ENCODE assay signal across 25 cellular contexts in genomic region chr3:31732548-31732947, GRCh38.
A peak's percentile ranks its signal among the peaks of the same experiment; 100 is the strongest.
DNase-seq lines count a peak whose midpoint lies in the region; ATAC-seq, FAIRE-seq and TF ChIP-seq lines count a peak whose summit lies in the region.
"Had no signal": no experiment of that assay in that cellular context is flagged by ENCODE, and none has a peak within 500 bp of the region (broad histone marks: within the 10 kb centered on the region; RNA-seq: fewer than 3 reads in every experiment).

No MANE protein-coding gene starts in this region.

- 83 to 94% (median 91%) methylated on average over 8 of the region's 8 CpGs for WGBS in small intestine, 3 donors

- no peaks in the 10 kb centered on the region for H3K9me3 ChIP-seq in small intestine (ENCODE audit: control insufficient read depth, low read depth)
- H3K9me3 ChIP-seq: pancreas had no signal

- DNase-seq in G401 (ENCODE audit: low spot score), result peak; percentile 94
- DNase-seq in NCI-H2029 (lab: John Stamatoyannopoulos, UW), result peak; percentile 79
- no peak for DNase-seq in mesothelial cell of epicardium (ENCODE audit: low spot score in 2 of 2, unreplicated experiment in 2 of 2)
- DNase-seq in H4 (ENCODE audit: low spot score), result no peak
- no peak for DNase-seq in small intestine
- DNase-seq: activated CD4-positive, alpha-beta memory T cell treated with anti-CD3 and anti-CD28 coated beads for 36 hours; activated CD4-positive, CD25-positive, alpha-beta regulatory T cell; activated gamma-delta T cell treated with Interleukin-2 at 50 U/mL for 16 hours; brain microvascular endothelial cell; cortex of kidney; Kasumi-1; naive thymus-derived CD4-positive, alpha-beta T cell; NCI-H1417 treated with DMSO at 0.1 percent for 48 hours; NCI-H2227 treated with DMSO at 0.1 percent for 48 hours; T1000 had no signal

- no peaks in the 10 kb centered on the region for H3K27me3 ChIP-seq in small intestine (ENCODE audit: control insufficient read depth in 2 of 2, insufficient read depth in 2 of 2, low read length in 2 of 2)
- H3K27me3 ChIP-seq: brain microvascular endothelial cell, pancreas had no signal

- peaks cover 42% of the 10 kb centered on the region for H3K4me1 Mint-ChIP-seq in mesothelial cell of epicardium
- H3K4me1 Mint-ChIP-seq: CD14-positive monocyte had no signal

- no peak overlapping the region for H3K27ac ChIP-seq in small intestine (ENCODE audit: low read depth in 1 of 2, low read length in 1 of 2)
- H3K27ac ChIP-seq: brain microvascular endothelial cell, pancreas, SK-N-MC had no signal

- H3K27me3 Mint-ChIP-seq in mesothelial cell of epicardium (ENCODE audit: low read depth), result no peaks in the 10 kb centered on the region

- H3K4me3 ChIP-seq in small intestine (ENCODE audit: low read depth in 1 of 2, low read length in 2 of 2), result no peak overlapping the region
- H3K4me3 ChIP-seq: pancreas, SK-N-MC had no signal

- peak overlapping the region; percentile 39 for H3K27ac Mint-ChIP-seq in mesothelial cell of epicardium
- H3K27ac Mint-ChIP-seq: activated CD4-positive, alpha-beta memory T cell treated with anti-CD3 and anti-CD28 coated beads for 36 hours; CD14-positive monocyte; naive thymus-derived CD4-positive, alpha-beta T cell had no signal

- in situ Hi-C loops in G401 (cut with HindIII; ENCODE audit: low sequenced_read_pairs), result no loop called here

- peaks cover 8% of the 10 kb centered on the region for H3K9me3 Mint-ChIP-seq in mesothelial cell of epicardium
- H3K9me3 Mint-ChIP-seq: activated CD4-positive, alpha-beta memory T cell treated with anti-CD3 and anti-CD28 coated beads for 36 hours had no signal

- peaks cover 7% of the 10 kb centered on the region for H3K36me3 Mint-ChIP-seq in mesothelial cell of epicardium
- H3K36me3 Mint-ChIP-seq: activated CD4-positive, alpha-beta memory T cell treated with anti-CD3 and anti-CD28 coated beads for 36 hours; CD14-positive monocyte; naive thymus-derived CD4-positive, alpha-beta T cell had no signal

- H3K4me1 ChIP-seq in small intestine (ENCODE audit: control insufficient read depth in 2 of 2, insufficient read depth in 1 of 2, low read depth in 1 of 2, low read length in 1 of 2), result no peaks in the 10 kb centered on the region

- ATAC-seq in SK-N-SH treated with all-trans-retinoic acid at 6 μM for 48 hours (peak; percentile 32; the same call in 1 of the 3 replicates), GM21367 (IDR thresholded peaks at IDR 0.05; ENCODE audit: unreplicated experiment) (no peak)
- ATAC-seq: naive thymus-derived CD4-positive, alpha-beta T cell; sciatic nerve had no signal

- no peak for FAIRE-seq in small intestine (lab: Jason Lieb, UNC)
- FAIRE-seq: G401.6, GM18507, H1, pancreas, RCC 7860 had no signal

- no peaks in the 10 kb centered on the region for H3K36me3 ChIP-seq in small intestine (ENCODE audit: control insufficient read depth in 2 of 2, insufficient read depth in 2 of 2, low read length in 2 of 2)
- H3K36me3 ChIP-seq: brain microvascular endothelial cell, pancreas had no signal

- no peak overlapping the region for H3K4me3 Mint-ChIP-seq in mesothelial cell of epicardium
- H3K4me3 Mint-ChIP-seq: activated CD4-positive, alpha-beta memory T cell treated with anti-CD3 and anti-CD28 coated beads for 36 hours; CD14-positive monocyte; naive thymus-derived CD4-positive, alpha-beta T cell had no signal

- TF ChIP-seq CTCF in mesothelial cell of epicardium (IDR thresholded peaks at IDR 0.05; ENCODE audit: unreplicated experiment), result no peak

TF ChIP-seq in SK-N-SH treated with all-trans-retinoic acid at 6 μM for 48 hours, 23 proteins besides CTCF, POLR2A, EP300 and RAD21:
- TF ChIP-seq RARB (CRISPR knock-in tag; IDR thresholded peaks at IDR 0.05) (no peak), SNAI2 (CRISPR knock-in tag; IDR thresholded peaks at IDR 0.05) (no peak), BACH2 (CRISPR knock-in tag; IDR thresholded peaks at IDR 0.05; ENCODE audit: borderline replicate concordance) (no peak), TOX (CRISPR knock-in tag; IDR thresholded peaks at IDR 0.05; ENCODE audit: borderline replicate concordance) (no peak), CSDC2 (CRISPR knock-in tag; IDR thresholded peaks at IDR 0.05) (no peak), ESRRG (CRISPR knock-in tag; IDR thresholded peaks at IDR 0.05) (no peak), OSR1 (CRISPR knock-in tag; IDR thresholded peaks at IDR 0.05) (no peak), ZFP3 (CRISPR knock-in tag; IDR thresholded peaks at IDR 0.05) (no peak), ZC3H10 (CRISPR knock-in tag; IDR thresholded peaks at IDR 0.05) (no peak), TSHZ2 (CRISPR knock-in tag; IDR thresholded peaks at IDR 0.05) (no peak), ARNTL (CRISPR knock-in tag; IDR thresholded peaks at IDR 0.05; ENCODE audit: borderline replicate concordance, low read depth) (no peak)
- TF ChIP-seq, protein P1, sequence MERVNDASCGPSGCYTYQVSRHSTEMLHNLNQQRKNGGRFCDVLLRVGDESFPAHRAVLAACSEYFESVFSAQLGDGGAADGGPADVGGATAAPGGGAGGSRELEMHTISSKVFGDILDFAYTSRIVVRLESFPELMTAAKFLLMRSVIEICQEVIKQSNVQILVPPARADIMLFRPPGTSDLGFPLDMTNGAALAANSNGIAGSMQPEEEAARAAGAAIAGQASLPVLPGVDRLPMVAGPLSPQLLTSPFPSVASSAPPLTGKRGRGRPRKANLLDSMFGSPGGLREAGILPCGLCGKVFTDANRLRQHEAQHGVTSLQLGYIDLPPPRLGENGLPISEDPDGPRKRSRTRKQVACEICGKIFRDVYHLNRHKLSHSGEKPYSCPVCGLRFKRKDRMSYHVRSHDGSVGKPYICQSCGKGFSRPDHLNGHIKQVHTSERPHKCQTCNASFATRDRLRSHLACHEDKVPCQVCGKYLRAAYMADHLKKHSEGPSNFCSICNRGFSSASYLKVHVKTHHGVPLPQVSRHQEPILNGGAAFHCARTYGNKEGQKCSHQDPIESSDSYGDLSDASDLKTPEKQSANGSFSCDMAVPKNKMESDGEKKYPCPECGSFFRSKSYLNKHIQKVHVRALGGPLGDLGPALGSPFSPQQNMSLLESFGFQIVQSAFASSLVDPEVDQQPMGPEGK (CRISPR knock-in tag; IDR thresholded peaks at IDR 0.05; ENCODE audit: borderline replicate concordance), result no peak
- TF ChIP-seq, protein P2, sequence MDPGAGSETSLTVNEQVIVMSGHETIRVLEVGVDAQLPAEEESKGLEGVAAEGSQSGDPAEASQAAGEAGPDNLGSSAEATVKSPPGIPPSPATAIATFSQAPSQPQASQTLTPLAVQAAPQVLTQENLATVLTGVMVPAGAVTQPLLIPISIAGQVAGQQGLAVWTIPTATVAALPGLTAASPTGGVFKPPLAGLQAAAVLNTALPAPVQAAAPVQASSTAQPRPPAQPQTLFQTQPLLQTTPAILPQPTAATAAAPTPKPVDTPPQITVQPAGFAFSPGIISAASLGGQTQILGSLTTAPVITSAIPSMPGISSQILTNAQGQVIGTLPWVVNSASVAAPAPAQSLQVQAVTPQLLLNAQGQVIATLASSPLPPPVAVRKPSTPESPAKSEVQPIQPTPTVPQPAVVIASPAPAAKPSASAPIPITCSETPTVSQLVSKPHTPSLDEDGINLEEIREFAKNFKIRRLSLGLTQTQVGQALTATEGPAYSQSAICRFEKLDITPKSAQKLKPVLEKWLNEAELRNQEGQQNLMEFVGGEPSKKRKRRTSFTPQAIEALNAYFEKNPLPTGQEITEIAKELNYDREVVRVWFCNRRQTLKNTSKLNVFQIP (CRISPR knock-in tag; IDR thresholded peaks at IDR 0.05; ENCODE audit: borderline replicate concordance, low read depth), result no peak
TF ChIP-seq in SK-N-SH treated with all-trans-retinoic acid at 6 μM for 48 hours: peak in this region for 0.

Comparison
In these comparisons a context has a peak if more than half of its experiments do, and no peak if none do; other contexts are left out.
1. DNase-seq: peak in G401 (single experiment) and NCI-H2029 (single experiment); none in mesothelial cell of epicardium (0 of 2), H4 (single experiment) and small intestine (single experiment).